ENCODE assay signal across 23 cellular contexts in the genomic region with DNA sequence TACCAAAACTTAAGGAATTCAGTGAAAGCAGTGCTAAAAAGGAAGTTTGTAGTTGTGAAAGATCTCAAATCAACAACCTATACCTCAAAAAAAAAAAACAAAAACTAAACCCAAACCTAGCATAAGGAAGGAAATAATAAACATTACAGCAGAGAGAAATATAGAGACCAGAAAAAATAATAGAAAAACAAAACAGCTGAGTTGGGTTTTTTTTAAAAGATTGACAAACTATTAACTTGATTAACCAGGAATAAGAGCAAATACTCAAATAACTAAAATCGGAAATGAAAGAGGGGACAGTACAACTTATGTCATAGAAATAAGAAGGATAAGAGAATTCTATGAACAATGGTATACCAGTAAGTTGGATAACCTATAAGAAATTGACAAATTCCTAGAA.
"Had no signal": no experiment of that assay in that cellular context is flagged by ENCODE, and none has a peak within 500 bp of the region (broad histone marks: within the 10 kb centered on the region; RNA-seq: fewer than 3 reads in every experiment).

No MANE protein-coding gene starts in this region.

- H3K4me1 ChIP-seq: breast epithelium had no signal

- H3K4me1 Mint-ChIP-seq: WTC11 had no signal

- H3K9me3 ChIP-seq: adrenal gland, breast epithelium, esophagus muscularis mucosa, gastroesophageal sphincter, heart left ventricle, left ventricle myocardium inferior, mucosa of descending colon, right atrium auricular region, SK-N-SH, thoracic aorta had no signal

- H3K4me3 ChIP-seq: adrenal gland, breast epithelium, esophagus muscularis mucosa, gastroesophageal sphincter, heart left ventricle, left ventricle myocardium inferior, mucosa of descending colon, right atrium auricular region, thoracic aorta had no signal

- H3K27me3 ChIP-seq: adrenal gland, breast epithelium, esophagus muscularis mucosa, gastroesophageal sphincter, heart left ventricle, right atrium auricular region had no signal

- H3K27ac Mint-ChIP-seq: activated CD4-positive, alpha-beta memory T cell treated with anti-CD3 and anti-CD28 coated beads, Interleukin-2, amount 10 ng/mL, durations not matched to agents 7 days and 5 days; WTC11 had no signal

- H3K27ac ChIP-seq: adrenal gland, breast epithelium, esophagus muscularis mucosa, gastroesophageal sphincter, heart left ventricle, left ventricle myocardium inferior, right atrium auricular region, thoracic aorta had no signal

- H3K9me3 Mint-ChIP-seq: activated CD4-positive, alpha-beta memory T cell treated with anti-CD3 and anti-CD28 coated beads, Interleukin-2, amount 10 ng/mL, durations not matched to agents 7 days and 5 days; activated T-helper 1 cell treated with anti-CD3 and anti-CD28 coated beads, Interleukin-12 subunit alpha, Interleukin-12 subunit beta, Interleukin-2, Interleukin-4 antibody, amounts not matched to agents 30 ng/mL and 10 ng/mL and 1 ng/mL, durations not matched to agents 14 hours and 24 hours and 36 hours; naive B cell; neural crest cell; WTC11 had no signal

- H3K27me3 Mint-ChIP-seq: activated CD4-positive, alpha-beta memory T cell treated with anti-CD3 and anti-CD28 coated beads, Interleukin-2, amount 10 ng/mL, durations not matched to agents 7 days and 5 days; naive B cell had no signal

- DNase-seq: activated CD4-positive, alpha-beta memory T cell treated with anti-CD3 and anti-CD28 coated beads, Interleukin-2, amount 10 ng/mL, durations not matched to agents 7 days and 5 days; activated CD4-positive, alpha-beta T cell treated with anti-CD3 and anti-CD28 coated beads for 4 hours; activated CD8-positive, alpha-beta memory T cell treated with anti-CD3 and anti-CD28 coated beads, Interleukin-2, amount 50 U/mL, for 4 hours; activated naive CD4-positive, alpha-beta T cell treated with Interleukin-2 at 50 U/mL for 16 hours; adrenal gland; cerebellar nuclear complex; effector CD4-positive, alpha-beta T cell; heart left ventricle; kidney glomerular epithelial cell; left ventricle myocardium inferior; mammary epithelial cell; mucosa of descending colon; naive B cell; SK-N-SH; stimulated activated CD4-positive, alpha-beta T cell treated with anti-CD3 and anti-CD28 coated beads, Interleukin-2, amount 100 ng/mL, for 24 hours had no signal

- H3K4me3 Mint-ChIP-seq: activated CD4-positive, alpha-beta memory T cell treated with anti-CD3 and anti-CD28 coated beads, Interleukin-2, amount 10 ng/mL, durations not matched to agents 7 days and 5 days; activated T-helper 1 cell treated with anti-CD3 and anti-CD28 coated beads, Interleukin-12 subunit alpha, Interleukin-12 subunit beta, Interleukin-2, Interleukin-4 antibody, amounts not matched to agents 30 ng/mL and 10 ng/mL and 1 ng/mL, durations not matched to agents 14 hours and 24 hours and 36 hours; neural crest cell; WTC11 had no signal

- ATAC-seq: gastroesophageal sphincter, heart left ventricle, mucosa of descending colon, WTC11 had no signal
